10 cellular contexts compared by ENCODE assay signal in genomic region chr4:36348403-36348938, GRCh38.
DNase-seq lines count a peak whose midpoint lies in the region; ATAC-seq, FAIRE-seq and TF ChIP-seq lines count a peak whose summit lies in the region.
"Had no signal": no experiment of that assay in that cellular context is flagged by ENCODE, and none has a peak within 500 bp of the region (broad histone marks: within the 10 kb centered on the region; RNA-seq: fewer than 3 reads in every experiment).

No MANE protein-coding gene starts in this region.

- peak overlapping the region; percentile 21; the same call in 1 of the 2 replicates for H3K9ac ChIP-seq in OCI-LY1 (ENCODE audit: low read length)
- no peak overlapping the region for H3K9ac ChIP-seq in PC-3 (ENCODE audit: low read length)

- BruUV-seq in PC-3 (replicated peaks; lab: Mats Ljungman, UMichigan): no TSS peak

- ATAC-seq in GM18870 (IDR thresholded peaks at IDR 0.05; ENCODE audit: unreplicated experiment): peak; percentile 96
- ATAC-seq in GM21825 (IDR thresholded peaks at IDR 0.05; ENCODE audit: unreplicated experiment): peak; percentile 90
- no peak for ATAC-seq in PC-3

- peak overlapping the region; percentile 84 for H3K27ac ChIP-seq in OCI-LY1 (ENCODE audit: low read depth, low read length, poor library complexity, severe bottlenecking)
- H3K27ac ChIP-seq in small intestine (ENCODE audit: low read depth in 1 of 2, low read length in 1 of 2): no peak overlapping the region
- no peak overlapping the region for H3K27ac ChIP-seq in PC-3 (ENCODE audit: low read length)

- H3K9me3 ChIP-seq in OCI-LY1 (ENCODE audit: low read length) (no peaks in the 10 kb centered on the region), small intestine (ENCODE audit: control insufficient read depth, low read depth) (no peaks in the 10 kb centered on the region), PC-3 (ENCODE audit: low read length) (no peaks in the 10 kb centered on the region), MG63 (no peaks in the 10 kb centered on the region)

- WGBS in small intestine, 3 donors: 32 to 53% (median 36%) methylated on average over 4 of the region's 4 CpGs

- H3K4me3 ChIP-seq in OCI-LY1 (ENCODE audit: low read depth, low read length, poor library complexity, severe bottlenecking) (no peak overlapping the region), small intestine (ENCODE audit: low read depth in 1 of 2, low read length in 2 of 2) (no peak overlapping the region), PC-3 (ENCODE audit: low read length) (no peak overlapping the region), MG63 (no peak overlapping the region)

- intact Hi-C loops in PC-3 (cut with micrococcal nuclease): no loop called here

- no peak for TF ChIP-seq CTCF in OCI-LY1 (IDR thresholded peaks at IDR 0.05; ENCODE audit: low read length)
- TF ChIP-seq CTCF in PC-3 (conservative IDR thresholded peaks at IDR 0.05; ENCODE audit: low read depth, low read length): no peak

- POLR2A ChIA-PET in PC-3 (lab: Charles Lee; ENCODE audit: unreplicated experiment): no interaction called here

- H3K4me2 ChIP-seq in OCI-LY1 (ENCODE audit: low read length) (peak overlapping the region; percentile 28), PC-3 (ENCODE audit: low read length) (no peak overlapping the region)

- H3K9me2 ChIP-seq in OCI-LY1 (ENCODE audit: low read depth, low read length): no peaks in the 10 kb centered on the region
- no peaks in the 10 kb centered on the region for H3K9me2 ChIP-seq in PC-3 (replicated peaks; ENCODE audit: low read length)

- H2AFZ ChIP-seq in OCI-LY1 (ENCODE audit: low read length) (no peak overlapping the region), PC-3 (ENCODE audit: low read length) (no peak overlapping the region)

- H4K20me1 ChIP-seq in OCI-LY1 (ENCODE audit: insufficient read depth, low read length): no peaks in the 10 kb centered on the region
- H4K20me1 ChIP-seq in PC-3 (ENCODE audit: low read length): no peaks in the 10 kb centered on the region

- in situ Hi-C loops in ACHN (cut with HindIII; ENCODE audit: low pct_ligation_motif_present, low pct_unique_long_range_greater_than_20kb, low sequenced_read_pairs): no loop called here

- CTCF ChIA-PET in PC-3 (lab: Charles Lee): interaction anchor here (0.6 kb wide), 1 partner anchor 10 kb away, joined by 3 read pairs; no protein-coding TSS in a partner anchor

- peak; percentile 5 for DNase-seq in small intestine
- DNase-seq in PC-3: no peak
- DNase-seq in ACHN: no peak
- no peak for DNase-seq in MG63
- DNase-seq in NCI-H2171 treated with DMSO at 0.1 percent for 48 hours (lab: John Stamatoyannopoulos, UW): no peak
- DNase-seq: substantia nigra had no signal

- H3K36me3 ChIP-seq in OCI-LY1 (ENCODE audit: insufficient read depth, low read length): no peaks in the 10 kb centered on the region
- H3K36me3 ChIP-seq in small intestine (ENCODE audit: control insufficient read depth in 2 of 2, insufficient read depth in 2 of 2, low read length in 2 of 2): no peaks in the 10 kb centered on the region
- H3K36me3 ChIP-seq in PC-3 (ENCODE audit: low read depth, low read length): no peaks in the 10 kb centered on the region; the same call in 1 of the 2 replicates
- no peaks in the 10 kb centered on the region for H3K36me3 ChIP-seq in MG63

- H3K79me2 ChIP-seq in OCI-LY1 (ENCODE audit: insufficient read depth, low read length) (no peaks in the 10 kb centered on the region), PC-3 (ENCODE audit: low read length) (no peaks in the 10 kb centered on the region)

- H3K4me1 ChIP-seq in OCI-LY1 (ENCODE audit: insufficient read depth, low read length, severe bottlenecking) (peaks cover 52% of the 10 kb centered on the region), small intestine (ENCODE audit: control insufficient read depth in 2 of 2, insufficient read depth in 1 of 2, low read depth in 1 of 2, low read length in 1 of 2) (no peaks in the 10 kb centered on the region), PC-3 (ENCODE audit: insufficient read depth, low read length) (peaks cover 5% of the 10 kb centered on the region; the same call in 1 of the 2 replicates)

- FAIRE-seq in small intestine (lab: Jason Lieb, UNC): no peak
- FAIRE-seq: keratinocyte had no signal

- H3F3A ChIP-seq in OCI-LY1 (ENCODE audit: insufficient read depth, low read length) (no peaks in the 10 kb centered on the region), PC-3 (ENCODE audit: low read length, unreplicated experiment) (no peaks in the 10 kb centered on the region)

- H3K27me3 ChIP-seq in OCI-LY1 (ENCODE audit: insufficient read depth, low read length): no peaks in the 10 kb centered on the region
- H3K27me3 ChIP-seq in small intestine (ENCODE audit: control insufficient read depth in 2 of 2, insufficient read depth in 2 of 2, low read length in 2 of 2): no peaks in the 10 kb centered on the region
- no peaks in the 10 kb centered on the region for H3K27me3 ChIP-seq in PC-3 (ENCODE audit: low read length)
- H3K27me3 ChIP-seq in MG63: no peaks in the 10 kb centered on the region
